8 cellular contexts compared by ENCODE assay signal in genomic region chr7:149071641-149072437, GRCh38.
DNase-seq lines count a peak whose midpoint lies in the region; ATAC-seq and TF ChIP-seq lines count a peak whose summit lies in the region.

No MANE protein-coding gene starts in this region.

- no peak overlapping the region for H3K9ac ChIP-seq in BLaER1

- ATAC-seq in GM21526 (IDR thresholded peaks at IDR 0.05; ENCODE audit: low FRiP score, unreplicated experiment): no peak

- no peaks in the 10 kb centered on the region for H3K27me3 Mint-ChIP-seq in T-helper 1 cell treated with Interleukin-12 subunit alpha and Interleukin-12 subunit beta and Interleukin-4 antibody, amounts not matched to agents 30 μg/mL and 1 μg/mL, for 36 hours (ENCODE audit: low read depth)
- H3K27me3 Mint-ChIP-seq in nephron progenitor cell (ENCODE audit: low read depth, poor library complexity): peaks cover 3% of the 10 kb centered on the region

- H3K4me2 ChIP-seq in BLaER1: peak overlapping the region; percentile 61

- TF ChIP-seq CTCF in cardiac fibroblast (IDR thresholded peaks at IDR 0.05; ENCODE audit: low read depth, low read length) (peak; percentile 5), nephron progenitor cell (IDR thresholded peaks at IDR 0.05) (peak; percentile 57)

- H3K9me3 ChIP-seq in BLaER1: peaks cover 18% of the 10 kb centered on the region; the same call in 1 of the 2 replicates

- peak overlapping the region; percentile 73 for H3K27ac ChIP-seq in BLaER1
- H3K27ac ChIP-seq in caudate nucleus (ENCODE audit: low read depth, low read length): no peak overlapping the region

- no peaks in the 10 kb centered on the region for H4K20me1 ChIP-seq in BLaER1

- DNase-seq in cardiac fibroblast (ENCODE audit: low read depth in 2 of 2) (no peak), nephron progenitor cell (peak; percentile 62), NCI-H510A (lab: John Stamatoyannopoulos, UW) (no peak), caudate nucleus (lab: John Stamatoyannopoulos, UW) (no peak), NCI-H510A treated with DMSO at 0.1 percent for 48 hours (lab: John Stamatoyannopoulos, UW) (no peak)

- no peak overlapping the region for H3K27ac Mint-ChIP-seq in T-helper 1 cell treated with Interleukin-12 subunit alpha and Interleukin-12 subunit beta and Interleukin-4 antibody, amounts not matched to agents 30 μg/mL and 1 μg/mL, for 36 hours
- H3K27ac Mint-ChIP-seq in nephron progenitor cell: peak overlapping the region; percentile 68

- H3K4me3 ChIP-seq in BLaER1 (peak overlapping the region; percentile 26), cardiac fibroblast (replicated peaks in 1 of 2; ENCODE audit: low read depth in 2 of 2, low read length in 2 of 2) (no peak overlapping the region)

- H3K4me1 ChIP-seq in BLaER1: peaks cover 38% of the 10 kb centered on the region

- H3K9me3 Mint-ChIP-seq in T-helper 1 cell treated with Interleukin-12 subunit alpha and Interleukin-12 subunit beta and Interleukin-4 antibody, amounts not matched to agents 30 μg/mL and 1 μg/mL, for 36 hours: no peaks in the 10 kb centered on the region
- H3K9me3 Mint-ChIP-seq in nephron progenitor cell: no peaks in the 10 kb centered on the region

- peak overlapping the region; percentile 50 for H3K4me3 Mint-ChIP-seq in T-helper 1 cell treated with Interleukin-12 subunit alpha and Interleukin-12 subunit beta and Interleukin-4 antibody, amounts not matched to agents 30 μg/mL and 1 μg/mL, for 36 hours
- no peak overlapping the region for H3K4me3 Mint-ChIP-seq in nephron progenitor cell

- no peaks in the 10 kb centered on the region for H3K27me3 ChIP-seq in BLaER1

- peaks cover 14% of the 10 kb centered on the region for H3K36me3 Mint-ChIP-seq in T-helper 1 cell treated with Interleukin-12 subunit alpha and Interleukin-12 subunit beta and Interleukin-4 antibody, amounts not matched to agents 30 μg/mL and 1 μg/mL, for 36 hours (ENCODE audit: low read depth)
- peaks cover 51% of the 10 kb centered on the region for H3K36me3 Mint-ChIP-seq in nephron progenitor cell (ENCODE audit: low read depth)

- no peaks in the 10 kb centered on the region for H3K4me1 Mint-ChIP-seq in T-helper 1 cell treated with Interleukin-12 subunit alpha and Interleukin-12 subunit beta and Interleukin-4 antibody, amounts not matched to agents 30 μg/mL and 1 μg/mL, for 36 hours (ENCODE audit: low read depth)
- H3K4me1 Mint-ChIP-seq in nephron progenitor cell: no peaks in the 10 kb centered on the region

- H3K36me3 ChIP-seq in BLaER1: peaks cover 83% of the 10 kb centered on the region
